27 cellular contexts compared by ENCODE assay signal in the genomic region with DNA sequence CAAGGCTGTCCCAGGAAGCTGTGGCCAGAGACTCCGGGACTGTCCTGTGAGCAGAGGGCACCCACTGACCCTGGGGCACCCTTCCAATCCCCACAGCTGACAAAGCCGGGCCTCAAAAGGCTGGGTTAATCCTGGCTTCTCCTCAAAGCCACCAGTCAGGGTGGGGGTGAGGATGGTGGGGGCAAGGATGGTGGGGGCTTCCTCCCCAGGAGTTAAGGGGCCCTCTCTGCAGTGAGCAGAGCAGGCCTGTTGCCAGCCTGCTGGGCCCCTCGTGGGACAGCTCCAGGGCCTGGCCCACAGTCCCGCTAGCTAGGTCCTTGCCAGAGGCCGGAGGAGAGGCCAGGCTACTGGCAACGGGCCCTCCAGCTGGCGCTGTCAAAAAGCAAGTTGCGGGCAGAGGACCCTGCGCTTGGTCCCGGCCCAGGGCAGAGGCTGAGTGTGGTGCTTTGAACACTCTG. TPM values are rescaled to one million over a fixed set of nuclear protein-coding genes. Genes with fewer than 3 reads are reported as not detected.
DNase-seq lines count a peak whose midpoint lies in the region; ATAC-seq and TF ChIP-seq lines count a peak whose summit lies in the region.
"Had no signal": no experiment of that assay in that cellular context is flagged by ENCODE, and none has a peak within 500 bp of the region (broad histone marks: within the 10 kb centered on the region; RNA-seq: fewer than 3 reads in every experiment).

No MANE protein-coding gene starts in this region.

- H3K4me3 ChIP-seq in BE2C (ENCODE audit: low read depth, low read length), result no peak overlapping the region
- H3K4me3 ChIP-seq: esophagus muscularis mucosa, K562, left lung, mucosa of descending colon, SK-N-MC, uterus had no signal

- TF ChIP-seq CTCF in BE2C (IDR thresholded peaks at IDR 0.05; ENCODE audit: low read depth, low read length), result no peak

- intact Hi-C loops in left cardiac atrium (cut with DNase I), result no loop called here

- no peaks in the 10 kb centered on the region for H3K9me3 ChIP-seq in BE2C
- H3K9me3 ChIP-seq: esophagus muscularis mucosa, left lung, mucosa of descending colon, uterus had no signal

- ATAC-seq in left cardiac atrium (peak; percentile 32 to 67), GM21360 (IDR thresholded peaks at IDR 0.05; ENCODE audit: unreplicated experiment) (no peak)
- ATAC-seq: activated T-cell treated with anti-CD3 and anti-CD28 coated beads, Interleukin-2, amount 50 U/mL, for 72 hours; effector memory CD8-positive, alpha-beta T cell; left lung; mucosa of descending colon had no signal

- H3K4me1 ChIP-seq in BE2C, result peaks cover 37% of the 10 kb centered on the region
- H3K4me1 ChIP-seq: uterus had no signal

- DNase-seq in BE2C (peak; percentile 22), amygdala (lab: John Stamatoyannopoulos, UW) (peak in 54 of 56 donors; percentile 25 to 95 (median 80)), left cardiac atrium (no peak), nucleus accumbens (lab: John Stamatoyannopoulos, UW) (peak in 54 of 56 donors; percentile 14 to 96 (median 81)), MV-4-11 (lab: John Stamatoyannopoulos, UW) (no peak)
- no peak for DNase-seq in stimulated activated CD4-positive, alpha-beta T cell treated with anti-CD3 and anti-CD28 coated beads, Interleukin-1b, Interleukin-23, amount 100 ng/mL, for 48 hours
- DNase-seq in stimulated activated CD8-positive, alpha-beta memory T cell treated with anti-CD3 and anti-CD28 coated beads, Interleukin-4, amount 100 ng/mL, for 48 hours, result no peak
- DNase-seq: activated CD4-positive, alpha-beta T cell treated with anti-CD3 and anti-CD28 coated beads, Interleukin-2, amount 10 ng/mL, durations not matched to agents 24 days and 14 days; activated naive CD4-positive, alpha-beta T cell treated with anti-CD3 and anti-CD28 coated beads, Interleukin-2, amount 50 U/mL, for 16 hours; activated T-cell treated with anti-CD3 and anti-CD28 coated beads, Interleukin-2, amount 50 U/mL, for 72 hours; effector memory CD8-positive, alpha-beta T cell; left lung; mucosa of descending colon; NCI-H1436 treated with DMSO at 0.1 percent for 48 hours; NCI-H2171 treated with DMSO at 0.1 percent for 48 hours; NCI-H524 treated with DMSO at 0.1 percent for 48 hours; stimulated activated CD4-positive, alpha-beta T cell treated with anti-CD3 and anti-CD28 coated beads, Interleukin-12 subunit alpha, Interleukin-12 subunit beta, amount 100 ng/mL, for 4 hours; T-helper 2 cell; uterus had no signal

- H3K27me3 ChIP-seq in BE2C, result no peaks in the 10 kb centered on the region

- no peaks in the 10 kb centered on the region for H3K36me3 ChIP-seq in BE2C
- H3K36me3 ChIP-seq: esophagus muscularis mucosa, left lung, uterus had no signal

RNA-seq across cellular contexts. Expression of gene CCDC27, which starts 37.9 kb away (rescaled TPM):
- polyA plus RNA-seq in BE2C (2012; ENCODE audit: insufficient read depth, insufficient read length, low read depth), result not detected
- total RNA-seq in left cardiac atrium, result not detected
- total RNA-seq: A673; activated CD4-positive, alpha-beta T cell treated with anti-CD3 and anti-CD28 coated beads, Interleukin-2, amount 10 ng/mL, durations not matched to agents 24 days and 14 days; activated T-cell treated with anti-CD3 and anti-CD28 coated beads, Interleukin-2, amount 50 U/mL, for 72 hours; astrocyte; esophagus muscularis mucosa; H4; left lung; mucosa of descending colon; neural crest cell; uterus had no signal

RNA-seq across cellular contexts. Expression of gene SMIM1, which starts 58.2 kb away (rescaled TPM):
- not detected for polyA plus RNA-seq in BE2C (2012; ENCODE audit: insufficient read depth, insufficient read length, low read depth)
- total RNA-seq in left cardiac atrium, result 10 to 100 TPM; 25.4 to 35.9 TPM
- total RNA-seq: H4 had no signal

Comparison
In these comparisons a context has a peak if more than half of its experiments do, and no peak if none do; other contexts are left out.
1. DNase-seq: peak in BE2C (single experiment), amygdala (54 of 56) and nucleus accumbens (54 of 56); none in left cardiac atrium (single experiment), stimulated activated CD4-positive, alpha-beta T cell treated with anti-CD3 and anti-CD28 coated beads, Interleukin-1b, Interleukin-23, amount 100 ng/mL, for 48 hours (single experiment), stimulated activated CD8-positive, alpha-beta memory T cell treated with anti-CD3 and anti-CD28 coated beads, Interleukin-4, amount 100 ng/mL, for 48 hours (single experiment) and MV-4-11 (single experiment).